8 cellular contexts compared by ENCODE assay signal in genomic region chr9:32378496-32378895, GRCh38. TPM values are rescaled to one million over a fixed set of nuclear protein-coding genes. Genes with fewer than 3 reads are reported as not detected.
DNase-seq lines count a peak whose midpoint lies in the region; ATAC-seq lines count a peak whose summit lies in the region.

No MANE protein-coding gene starts in this region.

- peak; percentile 86 for ATAC-seq in activated CD8-positive, alpha-beta memory T cell treated with anti-CD3 and anti-CD28 coated beads, Interleukin-2, amount 10 ng/mL, durations not matched to agents 7 days and 5 days
- ATAC-seq in GM21381 (IDR thresholded peaks at IDR 0.05; ENCODE audit: unreplicated experiment): peak; percentile 68
- ATAC-seq in HG03565 (IDR thresholded peaks at IDR 0.05; ENCODE audit: unreplicated experiment): peak; percentile 83

- no peak overlapping the region for H3K27ac Mint-ChIP-seq in activated CD8-positive, alpha-beta memory T cell treated with anti-CD3 and anti-CD28 coated beads, Interleukin-2, amount 10 ng/mL, durations not matched to agents 7 days and 5 days

- no peaks in the 10 kb centered on the region for H3K9me3 Mint-ChIP-seq in activated CD8-positive, alpha-beta memory T cell treated with anti-CD3 and anti-CD28 coated beads, Interleukin-2, amount 10 ng/mL, durations not matched to agents 7 days and 5 days (ENCODE audit: low read depth)

- no peaks in the 10 kb centered on the region for H3K36me3 Mint-ChIP-seq in activated CD8-positive, alpha-beta memory T cell treated with anti-CD3 and anti-CD28 coated beads, Interleukin-2, amount 10 ng/mL, durations not matched to agents 7 days and 5 days

- H3K4me1 Mint-ChIP-seq in activated CD8-positive, alpha-beta memory T cell treated with anti-CD3 and anti-CD28 coated beads, Interleukin-2, amount 10 ng/mL, durations not matched to agents 7 days and 5 days: peaks cover 11% of the 10 kb centered on the region

- peak overlapping the region; percentile 25 for H3K4me3 Mint-ChIP-seq in activated CD8-positive, alpha-beta memory T cell treated with anti-CD3 and anti-CD28 coated beads, Interleukin-2, amount 10 ng/mL, durations not matched to agents 7 days and 5 days

- H3K27me3 Mint-ChIP-seq in activated CD8-positive, alpha-beta memory T cell treated with anti-CD3 and anti-CD28 coated beads, Interleukin-2, amount 10 ng/mL, durations not matched to agents 7 days and 5 days: peaks cover 32% of the 10 kb centered on the region

- CTCF ChIA-PET in activated CD8-positive, alpha-beta memory T cell treated with anti-CD3 and anti-CD28 coated beads, Interleukin-2, amount 10 ng/mL, durations not matched to agents 7 days and 5 days (lab: Charles Lee): interaction anchor here (0.5 to 7.4 kb wide), 40 partner anchors 9 to 646 kb away, joined by 3 to 454 read pairs (median 4); partner anchors contain the start of genes NDUFB6, RIGI, SMIM27 and TOPORS

- peak; percentile 49 for DNase-seq in activated CD8-positive, alpha-beta memory T cell treated with anti-CD3 and anti-CD28 coated beads, Interleukin-2, amount 10 ng/mL, durations not matched to agents 7 days and 5 days
- no peak for DNase-seq in activated CD8-positive, alpha-beta memory T cell treated with anti-CD3 and anti-CD28 coated beads for 24 hours
- peak; percentile 68 for DNase-seq in NCI-H526 treated with DMSO at 0.1 percent for 48 hours (lab: John Stamatoyannopoulos, UW)
- peak; percentile 5 for DNase-seq in activated T-helper 1 cell treated with Interleukin-2 at 50 U/mL for 16 hours (ENCODE audit: low read depth)
- DNase-seq in globus pallidus (ENCODE audit: low spot score): peak; percentile 77
- peak; percentile 89 for DNase-seq in pons (ENCODE audit: low spot score)

RNA-seq across cellular contexts. Expression of gene ACO1, which starts 5.9 kb away (rescaled TPM):
- total RNA-seq in activated CD8-positive, alpha-beta memory T cell treated with anti-CD3 and anti-CD28 coated beads, Interleukin-2, amount 10 ng/mL, durations not matched to agents 7 days and 5 days: 1 to 10 TPM; 7.0 to 9.9 TPM
